Comparison of ENCODE assay signal across 28 cellular contexts in genomic region chr10:3524086-3524960, GRCh38.
DNase-seq lines count a peak whose midpoint lies in the region; ATAC-seq and TF ChIP-seq lines count a peak whose summit lies in the region.
"Had no signal": no experiment of that assay in that cellular context is flagged by ENCODE, and none has a peak within 500 bp of the region (broad histone marks: within the 10 kb centered on the region; RNA-seq: fewer than 3 reads in every experiment).

No MANE protein-coding gene starts in this region.

- H3K9me2 ChIP-seq in PC-3 (replicated peaks; ENCODE audit: low read length): no peaks in the 10 kb centered on the region

- H3K4me3 ChIP-seq in PC-3 (ENCODE audit: low read length) (no peak overlapping the region), trophoblast cell (ENCODE audit: low read depth, low read length) (no peak overlapping the region)
- H3K4me3 ChIP-seq: esophagus muscularis mucosa, HAP-1, ovary, right atrium auricular region, stomach, upper lobe of left lung had no signal

- no peak overlapping the region for H3K23ac ChIP-seq in trophoblast cell (ENCODE audit: low read length)

- peaks cover 5% of the 10 kb centered on the region for H3K79me1 ChIP-seq in trophoblast cell (ENCODE audit: low read length)

- DNase-seq in EH (ENCODE audit: low read depth) (peak; percentile 57), PC-3 (no peak), fibroblast of peridontal ligament (ENCODE audit: extremely low read depth) (peak; percentile 75), trophoblast cell (peak; percentile 92), cerebellum (ENCODE audit: low spot score) (no peak), superior temporal gyrus (ENCODE audit: extremely low spot score) (no peak), Right ventricle myocardium inferior (ENCODE audit: missing footprints) (no peak), NCI-H2196 (lab: John Stamatoyannopoulos, UW; ENCODE audit: unreplicated experiment) (no peak)
- DNase-seq: activated CD4-positive, alpha-beta T cell treated with anti-CD3 and anti-CD28 coated beads, Interleukin-2, amount 10 ng/mL, durations not matched to agents 24 days and 14 days; CD4-positive, CD25-positive, alpha-beta regulatory T cell; DMS153; effector memory CD4-positive, alpha-beta T cell; GF-D8; head of caudate nucleus; KBM-7; natural killer cell; NCI-H1694 treated with DMSO at 0.1 percent for 48 hours; NCI-H2171 treated with DMSO at 0.1 percent for 48 hours; NCI-H526 treated with DMSO at 0.1 percent for 48 hours; ovary; Right ventricle myocardium superior; stomach; T-cell; upper lobe of left lung had no signal

- POLR2A ChIA-PET in PC-3 (lab: Charles Lee; ENCODE audit: unreplicated experiment): no interaction called here

- WGBS in trophoblast cell (ENCODE audit: extremely low coverage, insufficient coverage, insufficient read length): no CpG with 5 or more reads among the region's 7 CpGs

- H3K27me3 ChIP-seq in PC-3 (ENCODE audit: low read length): no peaks in the 10 kb centered on the region
- no peaks in the 10 kb centered on the region for H3K27me3 ChIP-seq in trophoblast cell (ENCODE audit: insufficient read depth, low read length)
- H3K27me3 ChIP-seq: esophagus muscularis mucosa, ovary, right atrium auricular region, stomach, upper lobe of left lung had no signal

- H3K27ac ChIP-seq in PC-3 (ENCODE audit: low read length): peak overlapping the region; percentile 34
- H3K27ac ChIP-seq in trophoblast cell (ENCODE audit: low read depth, low read length): no peak overlapping the region
- H3K27ac ChIP-seq: esophagus muscularis mucosa, ovary, right atrium auricular region, stomach, upper lobe of left lung had no signal

- H3K9me3 ChIP-seq in PC-3 (ENCODE audit: low read length) (no peaks in the 10 kb centered on the region), trophoblast cell (ENCODE audit: insufficient read depth, low read depth, low read length) (no peaks in the 10 kb centered on the region)
- H3K9me3 ChIP-seq: esophagus muscularis mucosa, HAP-1, ovary, stomach, upper lobe of left lung had no signal

- H3K4me1 ChIP-seq in PC-3 (ENCODE audit: insufficient read depth, low read length) (peaks cover 19% of the 10 kb centered on the region), trophoblast cell (ENCODE audit: control insufficient read depth in 1 of 2, insufficient read depth in 2 of 2, low read length in 2 of 2) (peaks cover 3 to 6% of the 10 kb centered on the region in 2 experiments)
- H3K4me1 ChIP-seq: HAP-1, upper lobe of left lung had no signal

- intact Hi-C loops in PC-3 (cut with micrococcal nuclease) (no loop called here), Right ventricle myocardium inferior (cut with DNase I) (no loop called here)

- H3K4me2 ChIP-seq in PC-3 (ENCODE audit: low read length) (no peak overlapping the region), trophoblast cell (ENCODE audit: low read length) (no peak overlapping the region)

- no peak overlapping the region for H4K8ac ChIP-seq in trophoblast cell (ENCODE audit: low read depth, low read length)

- H3K79me2 ChIP-seq in PC-3 (ENCODE audit: low read length): no peaks in the 10 kb centered on the region
- H3K79me2 ChIP-seq in trophoblast cell (ENCODE audit: control insufficient read depth, insufficient read depth, low read length, poor library complexity): peaks cover 2% of the 10 kb centered on the region

- H2BK5ac ChIP-seq in trophoblast cell (ENCODE audit: low read depth, low read length, poor library complexity): no peak overlapping the region

- H2BK120ac ChIP-seq in trophoblast cell (ENCODE audit: insufficient read depth, low read length, poor library complexity): no peak overlapping the region

- no peak overlapping the region for H2AFZ ChIP-seq in PC-3 (ENCODE audit: low read length)
- no peak overlapping the region for H2AFZ ChIP-seq in trophoblast cell (ENCODE audit: insufficient read depth, low read length, poor library complexity)

- no peak for TF ChIP-seq CTCF in PC-3 (conservative IDR thresholded peaks at IDR 0.05; ENCODE audit: low read depth, low read length)

- ATAC-seq in PC-3 (no peak), Right ventricle myocardium inferior (no peak)
- ATAC-seq: left lobe of liver, natural killer cell, T-cell had no signal

- no TSS peak for BruUV-seq in PC-3 (replicated peaks; lab: Mats Ljungman, UMichigan)

- no peak overlapping the region for H3K9ac ChIP-seq in PC-3 (ENCODE audit: low read length)
- H3K9ac ChIP-seq in trophoblast cell (ENCODE audit: low read length): no peak overlapping the region

- no peaks in the 10 kb centered on the region for H4K20me1 ChIP-seq in PC-3 (ENCODE audit: low read length)

- no peak overlapping the region for H3K18ac ChIP-seq in trophoblast cell (ENCODE audit: low read length)

- H4K91ac ChIP-seq in trophoblast cell (ENCODE audit: low read depth, low read length): no peak overlapping the region

- no peak overlapping the region for H3K4ac ChIP-seq in trophoblast cell (ENCODE audit: low read depth, low read length)

- H2BK12ac ChIP-seq in trophoblast cell (ENCODE audit: low read length): no peak overlapping the region

- H3K14ac ChIP-seq in trophoblast cell (ENCODE audit: low read length): no peak overlapping the region

- H3K36me3 ChIP-seq in PC-3 (ENCODE audit: low read depth, low read length): no peaks in the 10 kb centered on the region
- H3K36me3 ChIP-seq in trophoblast cell (ENCODE audit: control insufficient read depth in 1 of 2, insufficient read depth in 2 of 2, low read length in 2 of 2): no peaks in the 10 kb centered on the region
- H3K36me3 ChIP-seq: esophagus muscularis mucosa, HAP-1, ovary, right atrium auricular region, stomach, upper lobe of left lung had no signal

- no peaks in the 10 kb centered on the region for H3F3A ChIP-seq in PC-3 (ENCODE audit: low read length, unreplicated experiment)

- H2AK5ac ChIP-seq in trophoblast cell (ENCODE audit: low read length): no peak overlapping the region

- CTCF ChIA-PET in PC-3 (lab: Charles Lee): no interaction called here

- no peak overlapping the region for H4K12ac ChIP-seq in trophoblast cell (ENCODE audit: low read depth, low read length)

Comparison
In these comparisons a context has a peak if more than half of its experiments do, and no peak if none do; other contexts are left out.
1. DNase-seq: peak in EH (single experiment), fibroblast of peridontal ligament (single experiment) and trophoblast cell (2 of 2); none in PC-3 (single experiment), cerebellum (single experiment), superior temporal gyrus (single experiment), Right ventricle myocardium inferior (single experiment) and NCI-H2196 (single experiment).